Comparison of ENCODE assay signal across 18 cellular contexts in genomic region chr10:6482737-6483362, GRCh38.
DNase-seq lines count a peak whose midpoint lies in the region; ATAC-seq and TF ChIP-seq lines count a peak whose summit lies in the region.
"Had no signal": no experiment of that assay in that cellular context is flagged by ENCODE, and none has a peak within 500 bp of the region (broad histone marks: within the 10 kb centered on the region; RNA-seq: fewer than 3 reads in every experiment).

No MANE protein-coding gene starts in this region.

- H3K9me3 ChIP-seq in endodermal cell (ENCODE audit: control insufficient read depth, low read length), result no peaks in the 10 kb centered on the region
- H3K9me3 ChIP-seq: ascending aorta, gastroesophageal sphincter, pancreas, right lobe of liver had no signal

- CTCF ChIA-PET in activated CD8-positive, alpha-beta T cell treated with anti-CD3 and anti-CD28 coated beads for 36 hours (lab: Charles Lee), result interaction anchor here (0.7 to 1.6 kb wide), 5 partner anchors 8 to 185 kb away, joined by 3 to 7 read pairs (median 4); no protein-coding TSS in a partner anchor

- no peaks in the 10 kb centered on the region for H3K4me1 ChIP-seq in endodermal cell (ENCODE audit: control insufficient read depth, insufficient read depth, low read length)
- H3K4me1 ChIP-seq: ascending aorta, gastroesophageal sphincter, pancreas, right lobe of liver had no signal

- no peak for TF ChIP-seq CTCF in activated CD8-positive, alpha-beta T cell treated with anti-CD3 and anti-CD28 coated beads for 36 hours (IDR thresholded peaks at IDR 0.05)
- no peak for TF ChIP-seq CTCF in endodermal cell (conservative IDR thresholded peaks at IDR 0.05)

- H3K36me3 ChIP-seq in endodermal cell (ENCODE audit: control insufficient read depth, insufficient read depth, low read length), result peaks cover 94% of the 10 kb centered on the region
- H3K36me3 ChIP-seq: ascending aorta, pancreas, right lobe of liver had no signal

- H3K27me3 Mint-ChIP-seq in stimulated activated naive CD8-positive, alpha-beta T cell treated with anti-CD3 and anti-CD28 coated beads, Interleukin-15, Interleukin-2, amounts not matched to agents 100 ng/mL and 50 ng/mL, for 24 hours, result no peaks in the 10 kb centered on the region
- no peaks in the 10 kb centered on the region for H3K27me3 Mint-ChIP-seq in activated CD8-positive, alpha-beta T cell treated with anti-CD3 and anti-CD28 coated beads for 36 hours
- H3K27me3 Mint-ChIP-seq in endodermal cell (ENCODE audit: insufficient read depth), result peaks cover 15% of the 10 kb centered on the region

- WGBS in endodermal cell (ENCODE audit: insufficient coverage in 1 of 2, insufficient read length in 1 of 2), 2 experiments, result 94 to 95% methylated on average over 6 to 8 of the region's 9 CpGs

- no peaks in the 10 kb centered on the region for H3K27me3 ChIP-seq in endodermal cell (ENCODE audit: control insufficient read depth, insufficient read depth, low read length, poor library complexity, severe bottlenecking)
- H3K27me3 ChIP-seq: ascending aorta, gastroesophageal sphincter, pancreas, right lobe of liver had no signal

- no peak overlapping the region for H3K9ac ChIP-seq in endodermal cell (ENCODE audit: extremely low read depth, low read length, poor library complexity, severe bottlenecking)
- H3K9ac ChIP-seq: KMS-11 had no signal

- no peak overlapping the region for H3K4me3 ChIP-seq in endodermal cell (ENCODE audit: low read length)
- H3K4me3 ChIP-seq: ascending aorta, gastroesophageal sphincter, pancreas, right lobe of liver had no signal

- H3K4me1 Mint-ChIP-seq in stimulated activated naive CD8-positive, alpha-beta T cell treated with anti-CD3 and anti-CD28 coated beads, Interleukin-15, Interleukin-2, amounts not matched to agents 100 ng/mL and 50 ng/mL, for 24 hours (ENCODE audit: low read depth), result peaks cover 49% of the 10 kb centered on the region
- H3K4me1 Mint-ChIP-seq in activated CD8-positive, alpha-beta T cell treated with anti-CD3 and anti-CD28 coated beads for 36 hours (ENCODE audit: low read depth), result peaks cover 64% of the 10 kb centered on the region
- H3K4me1 Mint-ChIP-seq in endodermal cell, result no peaks in the 10 kb centered on the region

- POLR2A ChIA-PET in activated CD8-positive, alpha-beta T cell treated with anti-CD3 and anti-CD28 coated beads for 36 hours (lab: Charles Lee), result interaction anchor here (1.0 kb wide), 1 partner anchor 9 kb away, joined by 5 read pairs; no protein-coding TSS in a partner anchor

- H3K27ac Mint-ChIP-seq in stimulated activated naive CD8-positive, alpha-beta T cell treated with anti-CD3 and anti-CD28 coated beads, Interleukin-15, Interleukin-2, amounts not matched to agents 100 ng/mL and 50 ng/mL, for 24 hours, result peak overlapping the region; percentile 59
- peak overlapping the region; percentile 78 for H3K27ac Mint-ChIP-seq in activated CD8-positive, alpha-beta T cell treated with anti-CD3 and anti-CD28 coated beads for 36 hours
- H3K27ac Mint-ChIP-seq in endodermal cell, result no peak overlapping the region

- H3K9me3 Mint-ChIP-seq in stimulated activated naive CD8-positive, alpha-beta T cell treated with anti-CD3 and anti-CD28 coated beads, Interleukin-15, Interleukin-2, amounts not matched to agents 100 ng/mL and 50 ng/mL, for 24 hours, result no peaks in the 10 kb centered on the region
- peaks cover 3% of the 10 kb centered on the region for H3K9me3 Mint-ChIP-seq in activated CD8-positive, alpha-beta T cell treated with anti-CD3 and anti-CD28 coated beads for 36 hours
- H3K9me3 Mint-ChIP-seq in endodermal cell, result no peaks in the 10 kb centered on the region

- no peak for ATAC-seq in stimulated activated naive CD8-positive, alpha-beta T cell treated with anti-CD3 and anti-CD28 coated beads, Interleukin-15, Interleukin-2, amounts not matched to agents 100 U/mL and 50 U/mL, for 24 hours
- no peak for ATAC-seq in activated CD8-positive, alpha-beta T cell treated with anti-CD3 and anti-CD28 coated beads for 36 hours
- ATAC-seq in HG02884 (IDR thresholded peaks at IDR 0.05; ENCODE audit: unreplicated experiment), result no peak
- ATAC-seq: esophagus mucosa, gastroesophageal sphincter, pancreas, right lobe of liver had no signal

- DNase-seq in stimulated activated naive CD8-positive, alpha-beta T cell treated with anti-CD3 and anti-CD28 coated beads, Interleukin-15, Interleukin-2, amounts not matched to agents 100 U/mL and 50 U/mL, for 24 hours, result no peak
- DNase-seq in activated CD8-positive, alpha-beta T cell treated with anti-CD3 and anti-CD28 coated beads for 36 hours, result no peak
- peak; percentile 5 for DNase-seq in endodermal cell
- DNase-seq in NOMO-1 (lab: John Stamatoyannopoulos, UW; ENCODE audit: unreplicated experiment in 2 of 2), result no peak
- no peak for DNase-seq in KG1 (lab: John Stamatoyannopoulos, UW)
- DNase-seq in mucosa of gallbladder (ENCODE audit: low spot score), result no peak
- DNase-seq: central memory CD4-positive, alpha-beta T cell; kidney glomerular epithelial cell; NCI-H187; pancreas; right lobe of liver; SHP77 had no signal

- peak overlapping the region; percentile 11 for H3K4me3 Mint-ChIP-seq in stimulated activated naive CD8-positive, alpha-beta T cell treated with anti-CD3 and anti-CD28 coated beads, Interleukin-15, Interleukin-2, amounts not matched to agents 100 ng/mL and 50 ng/mL, for 24 hours
- no peak overlapping the region for H3K4me3 Mint-ChIP-seq in activated CD8-positive, alpha-beta T cell treated with anti-CD3 and anti-CD28 coated beads for 36 hours
- no peak overlapping the region for H3K4me3 Mint-ChIP-seq in endodermal cell

- intact Hi-C loops in activated CD8-positive, alpha-beta T cell treated with anti-CD3 and anti-CD28 coated beads for 36 hours (cut with micrococcal nuclease), result no loop called here

- no peak overlapping the region for H3K27ac ChIP-seq in endodermal cell (ENCODE audit: low read depth, low read length)
- H3K27ac ChIP-seq: ascending aorta, gastroesophageal sphincter, KMS-11, pancreas, right lobe of liver had no signal

- peaks cover 88% of the 10 kb centered on the region for H3K36me3 Mint-ChIP-seq in stimulated activated naive CD8-positive, alpha-beta T cell treated with anti-CD3 and anti-CD28 coated beads, Interleukin-15, Interleukin-2, amounts not matched to agents 100 ng/mL and 50 ng/mL, for 24 hours (ENCODE audit: low read depth)
- H3K36me3 Mint-ChIP-seq in activated CD8-positive, alpha-beta T cell treated with anti-CD3 and anti-CD28 coated beads for 36 hours (ENCODE audit: low read depth), result peaks cover 81% of the 10 kb centered on the region
- peaks cover 82% of the 10 kb centered on the region for H3K36me3 Mint-ChIP-seq in endodermal cell (ENCODE audit: low read depth)
